ENCODE assay signal across 16 cellular contexts in the genomic region with DNA sequence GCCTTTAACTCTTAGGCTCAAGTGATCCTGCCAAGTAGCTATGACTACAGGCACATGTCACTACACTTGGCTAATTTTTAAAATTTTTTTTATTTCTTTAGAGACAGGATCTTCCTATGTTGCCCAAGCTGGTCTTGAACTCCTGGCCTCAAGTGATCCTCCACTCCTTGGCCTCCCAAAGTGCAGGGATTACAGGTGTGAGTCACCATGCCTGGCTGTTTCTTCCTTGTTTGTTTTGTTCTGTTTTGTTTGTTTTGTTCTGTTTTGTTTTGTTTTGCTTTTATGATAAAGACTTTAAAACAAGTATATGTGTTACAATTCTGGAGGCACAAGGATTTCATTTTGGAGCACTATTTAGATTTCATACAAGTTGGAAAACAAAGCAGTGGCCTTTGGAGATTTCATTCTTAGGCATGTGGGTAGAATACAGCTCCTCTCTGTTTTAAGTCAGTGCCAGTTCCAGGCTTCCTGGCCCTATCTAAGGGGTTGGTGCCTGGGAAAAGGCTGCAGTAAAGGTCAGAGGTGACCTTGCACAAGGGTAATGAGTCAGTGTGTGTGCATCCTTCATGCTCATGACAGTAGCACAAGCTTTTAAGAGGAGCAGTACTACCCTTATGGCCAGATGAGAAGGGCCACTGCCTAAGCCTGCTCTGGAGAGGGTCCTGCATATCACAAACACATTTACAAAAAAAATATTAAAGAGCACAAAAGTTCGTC. TPM values are rescaled to one million over a fixed set of nuclear protein-coding genes. Genes with fewer than 3 reads are reported as not detected.
DNase-seq lines count a peak whose midpoint lies in the region; ATAC-seq, FAIRE-seq and TF ChIP-seq lines count a peak whose summit lies in the region.
"Had no signal": no experiment of that assay in that cellular context is flagged by ENCODE, and none has a peak within 500 bp of the region (broad histone marks: within the 10 kb centered on the region; RNA-seq: fewer than 3 reads in every experiment).

No MANE protein-coding gene starts in this region.

- H3K27me3 ChIP-seq in IMR-90 (ENCODE audit: control insufficient read depth, insufficient read depth, low read length) (no peaks in the 10 kb centered on the region), keratinocyte (ENCODE audit: control insufficient read depth, extremely low read depth, insufficient read depth, low read length) (no peaks in the 10 kb centered on the region), colonic mucosa (peaks cover 6% of the 10 kb centered on the region)
- H3K27me3 ChIP-seq: BE2C had no signal

- no peak overlapping the region for H4K8ac ChIP-seq in IMR-90 (ENCODE audit: low read depth in 2 of 2, low read length in 2 of 2)

- H3K4me3 ChIP-seq in IMR-90 (ENCODE audit: insufficient read depth, low read depth, low read length) (no peak overlapping the region), astrocyte of the spinal cord (ENCODE audit: low read depth, low read length) (no peak overlapping the region), keratinocyte (ENCODE audit: control insufficient read depth in 2 of 3, extremely low read depth in 1 of 3, insufficient read depth in 2 of 3, low read depth in 1 of 3, low read length in 3 of 3) (no peak overlapping the region), colonic mucosa (no peak overlapping the region), kidney (ENCODE audit: low read length in 2 of 2) (no peak overlapping the region)
- H3K4me3 ChIP-seq: mucosa of descending colon, stomach had no signal

- no TSS peak for BruUV-seq in IMR-90 (replicated peaks; lab: Mats Ljungman, UMichigan)

- H2AFZ ChIP-seq in IMR-90 (replicated peaks; ENCODE audit: low read length, poor library complexity): no peak overlapping the region
- H2AFZ ChIP-seq in keratinocyte (ENCODE audit: control insufficient read depth, low read length): no peak overlapping the region

- no peak overlapping the region for H2BK20ac ChIP-seq in IMR-90 (ENCODE audit: low read depth, low read length)

- H3K9ac ChIP-seq in IMR-90 (ENCODE audit: low read depth, low read length): no peak overlapping the region
- no peak overlapping the region for H3K9ac ChIP-seq in keratinocyte (ENCODE audit: control insufficient read depth, extremely low read depth, insufficient read depth, low read length)
- no peak overlapping the region for H3K9ac ChIP-seq in colonic mucosa (ENCODE audit: low read depth in 2 of 2, low read length in 2 of 2)
- H3K9ac ChIP-seq in kidney (ENCODE audit: low read length in 2 of 2): no peak overlapping the region

- no peak overlapping the region for H3K56ac ChIP-seq in IMR-90 (ENCODE audit: extremely low read depth, insufficient read depth, low read length)

- ATAC-seq in IMR-90 (ENCODE audit: low read depth) (peak; percentile 75), GM19351 (IDR thresholded peaks at IDR 0.05; ENCODE audit: unreplicated experiment) (no peak)
- ATAC-seq: mucosa of descending colon, WTC11 had no signal

- dilution Hi-C loops in IMR-90 (cut with HindIII; ENCODE audit: low sequenced_read_pairs, unreplicated experiment) (no loop called here), keratinocyte (cut with MboI; ENCODE audit: extremely low pct_ligation_motif_present, low sequenced_read_pairs) (no loop called here)

- CTCF ChIA-PET in IMR-90 (lab: Yijun Ruan, JAX): no interaction called here

- no peaks in the 10 kb centered on the region for H3K36me3 ChIP-seq in IMR-90 (ENCODE audit: control insufficient read depth, insufficient read depth, low read length)
- no peaks in the 10 kb centered on the region for H3K36me3 ChIP-seq in keratinocyte (ENCODE audit: control insufficient read depth in 2 of 2, extremely low read depth in 1 of 2, insufficient read depth in 2 of 2, low read length in 2 of 2)
- H3K36me3 ChIP-seq in colonic mucosa: no peaks in the 10 kb centered on the region
- no peaks in the 10 kb centered on the region for H3K36me3 ChIP-seq in kidney (ENCODE audit: control insufficient read depth in 1 of 2, insufficient read depth in 2 of 2, low read length in 2 of 2)
- H3K36me3 ChIP-seq: BE2C, stomach had no signal

- no peak overlapping the region for H2AK9ac ChIP-seq in IMR-90 (replicated peaks; ENCODE audit: low read depth, low read length, poor library complexity)

- 100% methylated on average over 1 of the region's 1 CpG; no CpG with 5 or more reads in 1 of the 2 experiments for WGBS in IMR-90 (ENCODE audit: extremely low coverage in 2 of 2, insufficient read length in 1 of 2), 2 experiments

- no peak overlapping the region for H3K14ac ChIP-seq in IMR-90 (replicated peaks; ENCODE audit: low read depth, low read length)

- no peak overlapping the region for H3K4ac ChIP-seq in IMR-90 (ENCODE audit: low read depth, low read length)

- FAIRE-seq in keratinocyte (lab: Jason Lieb, UNC): peak; percentile 20
- no peak for FAIRE-seq in kidney (lab: Jason Lieb, UNC)

- no peak for TF ChIP-seq RAD21 in IMR-90 (IDR thresholded peaks at IDR 0.05; ENCODE audit: low read length)

- intact Hi-C loops in IMR-90 (cut with micrococcal nuclease): no loop called here
- intact Hi-C loops in colonic mucosa (cut with DNase I): no loop called here
- intact Hi-C loops in kidney (cut with DNase I): no loop called here

- H3K4me2 ChIP-seq in IMR-90 (ENCODE audit: low read depth, low read length) (no peak overlapping the region), keratinocyte (ENCODE audit: control insufficient read depth, extremely low read depth, insufficient read depth, low read depth, low read length) (no peak overlapping the region)

- TF ChIP-seq CTCF in IMR-90 (conservative IDR thresholded peaks at IDR 0.05; ENCODE audit: low read depth, low read length) (no peak), astrocyte of the spinal cord (IDR thresholded peaks at IDR 0.05; ENCODE audit: low read depth, low read length) (no peak), keratinocyte (optimal IDR thresholded peaks at IDR 0.05 in 1 of 3, IDR thresholded peaks at IDR 0.05 in 1 of 3, conservative IDR thresholded peaks at IDR 0.05 in 1 of 3; ENCODE audit: extremely low read depth in 1 of 3, insufficient read depth in 2 of 3, low read length in 3 of 3) (no peak), colonic mucosa (IDR thresholded peaks at IDR 0.05) (no peak), kidney (IDR thresholded peaks at IDR 0.05; ENCODE audit: borderline replicate concordance, extremely low read depth, insufficient read depth) (no peak)

- H4K20me1 ChIP-seq in IMR-90 (ENCODE audit: insufficient read depth, low read length) (no peaks in the 10 kb centered on the region), keratinocyte (ENCODE audit: control insufficient read depth, extremely low read depth, insufficient read depth, low read length) (no peaks in the 10 kb centered on the region)

- H3K9me1 ChIP-seq in IMR-90 (ENCODE audit: insufficient read depth, low read length) (peaks cover 9% of the 10 kb centered on the region), keratinocyte (ENCODE audit: control insufficient read depth, extremely low read depth, insufficient read depth, low read length) (no peaks in the 10 kb centered on the region)

- TF ChIP-seq POLR2A in IMR-90 (IDR thresholded peaks at IDR 0.05; ENCODE audit: low read depth, low read length): no peak

- no peak overlapping the region for H4K91ac ChIP-seq in IMR-90 (ENCODE audit: insufficient read depth, low read depth, low read length)

- H3K18ac ChIP-seq in IMR-90 (ENCODE audit: low read depth, low read length): no peak overlapping the region

- no peak overlapping the region for H2BK15ac ChIP-seq in IMR-90 (ENCODE audit: low read depth, low read length)

- H3K4me1 ChIP-seq in IMR-90 (ENCODE audit: control insufficient read depth, insufficient read depth, low read length) (peaks cover 2% of the 10 kb centered on the region; the same call in 1 of the 2 replicates), keratinocyte (ENCODE audit: control insufficient read depth, extremely low read depth, insufficient read depth, low read length) (peaks cover 12% of the 10 kb centered on the region), colonic mucosa (no peaks in the 10 kb centered on the region), kidney (ENCODE audit: control insufficient read depth in 1 of 2, insufficient read depth in 1 of 2, low read depth in 1 of 2, low read length in 2 of 2) (peaks cover 0 to 3% of the 10 kb centered on the region in 2 donors)
- H3K4me1 ChIP-seq: BE2C had no signal

- H4K5ac ChIP-seq in IMR-90 (ENCODE audit: low read depth, low read length): no peak overlapping the region

- H3K79me2 ChIP-seq in keratinocyte (ENCODE audit: control insufficient read depth, insufficient read depth, low read length): no peaks in the 10 kb centered on the region

- H3K9me3 ChIP-seq in IMR-90 (ENCODE audit: control insufficient read depth, insufficient read depth, low read length) (no peaks in the 10 kb centered on the region), keratinocyte (ENCODE audit: control insufficient read depth, low read depth, low read length) (no peaks in the 10 kb centered on the region), colonic mucosa (no peaks in the 10 kb centered on the region), kidney (ENCODE audit: control insufficient read depth in 1 of 2, low read length in 2 of 2) (no peaks in the 10 kb centered on the region)
- H3K9me3 ChIP-seq: BE2C, mucosa of descending colon, stomach had no signal

- in situ Hi-C loops in IMR-90 (cut with MboI; ENCODE audit: low sequenced_read_pairs) (no loop called here), astrocyte of the spinal cord (cut with HindIII; ENCODE audit: low sequenced_read_pairs) (no loop called here)

- H3K27ac ChIP-seq in IMR-90 (ENCODE audit: insufficient read depth, low read length) (no peak overlapping the region), keratinocyte (ENCODE audit: control insufficient read depth, insufficient read depth, low read length) (no peak overlapping the region), colonic mucosa (no peak overlapping the region), kidney (ENCODE audit: low read depth in 2 of 2, low read length in 2 of 2) (no peak overlapping the region)
- H3K27ac ChIP-seq: epithelial cell of prostate, stomach had no signal

- DNase-seq in AG08395 (ENCODE audit: low spot score): peak; percentile 10
- DNase-seq in IMR-90: peak; percentile 83
- peak; percentile 22 for DNase-seq in astrocyte of the spinal cord (ENCODE audit: low read depth, low spot score)
- DNase-seq in keratinocyte (ENCODE audit: low read depth, low spot score): no peak
- no peak for DNase-seq in NK-92 treated with Interleukin-12 subunit alpha and Interleukin-12 subunit beta, amount 100 ng/mL, for 24 hours (lab: John Stamatoyannopoulos, UW)
- no peak for DNase-seq in colonic mucosa
- DNase-seq in kidney: no peak
- DNase-seq: activated T-cell treated with anti-CD3 and anti-CD28 coated beads, Interleukin-2, amount 50 U/mL, for 24 hours; BE2C; mucosa of descending colon; NCI-H1092 treated with DMSO at 0.1 percent for 48 hours; NCI-H69; stomach had no signal

- no peak overlapping the region for H2BK120ac ChIP-seq in IMR-90 (ENCODE audit: low read depth, low read length)

- POLR2A ChIA-PET in IMR-90 (lab: Charles Lee; ENCODE audit: unreplicated experiment): no interaction called here

- H2AK5ac ChIP-seq in IMR-90 (ENCODE audit: low read depth, low read length): no peak overlapping the region

- H2BK5ac ChIP-seq in IMR-90 (ENCODE audit: low read depth, low read length, poor library complexity, severe bottlenecking): no peak overlapping the region

- no peak overlapping the region for H3K23ac ChIP-seq in IMR-90 (ENCODE audit: low read depth, low read length)

- H3K79me1 ChIP-seq in IMR-90 (ENCODE audit: low read depth in 1 of 2, low read length in 2 of 2): no peaks in the 10 kb centered on the region

RNA-seq across cellular contexts. Expression of a gene that starts 17.8 kb away (rescaled TPM):
- under 0.01 and 0.28 TPM in 2 replicates for total RNA-seq in IMR-90 (2012; rRNA removed)
- polyA plus RNA-seq in IMR-90 (2012; rRNA removed): 0.34 and 0.36 TPM in 2 replicates
- 0.25 and 0.43 TPM in 2 replicates for polyA plus RNA-seq in IMR-90 (2012; cell fraction: cytosol; rRNA removed)
- 0.30 TPM in 2 replicates for polyA plus RNA-seq in IMR-90 (2012; cell fraction: nucleus; rRNA removed; ENCODE audit: low replicate concordance)
- polyA plus RNA-seq in keratinocyte: 0.03 to 0.22 TPM (median 0.06 TPM) in 3 replicates
- 0.10 TPM for polyA plus RNA-seq in keratinocyte (2011; ENCODE audit: low read depth)
- polyA plus RNA-seq in keratinocyte (2011; cell fraction: cytosol; rRNA removed): 0.02 and 0.04 TPM in 2 replicates
- polyA plus RNA-seq in keratinocyte (2011; cell fraction: nucleus; rRNA removed): 0.11 and 0.13 TPM in 2 replicates
- polyA plus RNA-seq in keratinocyte (2012; ENCODE audit: low replicate concordance): 0.21 and 0.26 TPM in 2 replicates
- 0.10 to 0.13 TPM in 2 of 3 replicates, not detected in the other for polyA minus RNA-seq in keratinocyte
- not detected for polyA minus RNA-seq in keratinocyte (2011; cell fraction: cytosol; rRNA and poly(A)+ RNA removed)
- polyA minus RNA-seq in keratinocyte (2011; cell fraction: nucleus; rRNA and poly(A)+ RNA removed): not detected in 2 replicates
- 1 to 10 TPM; 1.1 to 2.8 TPM for total RNA-seq in colonic mucosa
- 2.7 TPM for total RNA-seq in kidney
- 1.3 TPM for polyA plus RNA-seq in kidney (ENCODE audit: insufficient read depth, low read depth, low replicate concordance)

RNA-seq across cellular contexts. Expression of a gene that starts 32.1 kb away (rescaled TPM):
- 42.3 and 48.0 TPM in 2 replicates for total RNA-seq in IMR-90 (2012; rRNA removed)
- 12.1 and 15.0 TPM in 2 replicates for polyA plus RNA-seq in IMR-90 (2012; rRNA removed)
- 1.0 and 1.3 TPM in 2 replicates for polyA plus RNA-seq in IMR-90 (2012; cell fraction: cytosol; rRNA removed)
- polyA plus RNA-seq in IMR-90 (2012; cell fraction: nucleus; rRNA removed; ENCODE audit: low replicate concordance): 12.3 and 110 TPM in 2 replicates
- 15.0 to 43.6 TPM (median 42.9 TPM) in 3 replicates for polyA plus RNA-seq in keratinocyte
- 18.2 TPM for polyA plus RNA-seq in keratinocyte (2011; ENCODE audit: low read depth)
- polyA plus RNA-seq in keratinocyte (2011; cell fraction: cytosol; rRNA removed): 3.5 and 8.7 TPM in 2 replicates
- 101 and 123 TPM in 2 replicates for polyA plus RNA-seq in keratinocyte (2011; cell fraction: nucleus; rRNA removed)
- polyA plus RNA-seq in keratinocyte (2012; ENCODE audit: low replicate concordance): 12.5 and 22.4 TPM in 2 replicates
- 7.2 to 74.0 TPM (median 50.0 TPM) in 3 replicates for polyA minus RNA-seq in keratinocyte
- polyA minus RNA-seq in keratinocyte (2011; cell fraction: cytosol; rRNA and poly(A)+ RNA removed): 10.6 TPM
- polyA minus RNA-seq in keratinocyte (2011; cell fraction: nucleus; rRNA and poly(A)+ RNA removed): 53.4 and 98.3 TPM in 2 replicates
- total RNA-seq in colonic mucosa: 10 to 100 TPM; 20.7 to 25.0 TPM
- 35.1 TPM for total RNA-seq in kidney
- polyA plus RNA-seq in kidney (ENCODE audit: insufficient read depth, low read depth, low replicate concordance): 4.3 TPM

Comparison
In these comparisons a context has a peak if more than half of its experiments do, and no peak if none do; other contexts are left out.
1. DNase-seq: peak in AG08395 (single experiment), IMR-90 (single experiment) and astrocyte of the spinal cord (single experiment); none in keratinocyte (single experiment), NK-92 treated with Interleukin-12 subunit alpha and Interleukin-12 subunit beta, amount 100 ng/mL, for 24 hours (single experiment), colonic mucosa (single experiment) and kidney (single experiment).